Comparison of ENCODE assay signal across 1 cellular context in genomic region chr17:6423931-6424330, GRCh38.
TF ChIP-seq lines count a peak whose summit lies in the region.

No MANE protein-coding gene starts in this region.

TF ChIP-seq in IMR-90, 13 proteins besides CTCF, POLR2A, EP300 and RAD21 (continued from another document):
- no peak for TF ChIP-seq CHD1 (IDR thresholded peaks at IDR 0.05; ENCODE audit: low read depth, low read length)
- TF ChIP-seq FOS (IDR thresholded peaks at IDR 0.05; ENCODE audit: low read depth, low read length): no peak
- TF ChIP-seq MAZ (IDR thresholded peaks at IDR 0.05; ENCODE audit: borderline replicate concordance, low read depth, low read length): no peak
- no peak for TF ChIP-seq BHLHE40 (IDR thresholded peaks at IDR 0.05; ENCODE audit: low read depth, low read length)
- no peak for TF ChIP-seq RCOR1 (IDR thresholded peaks at IDR 0.05; ENCODE audit: insufficient replicate concordance, low read length)
- no peak for TF ChIP-seq RFX5 (IDR thresholded peaks at IDR 0.05; ENCODE audit: low read depth, low read length)
